12 cellular contexts compared by ENCODE assay signal in genomic region chr14:64549016-64549415, GRCh38. TPM values are rescaled to one million over a fixed set of nuclear protein-coding genes. Genes with fewer than 3 reads are reported as not detected.
DNase-seq lines count a peak whose midpoint lies in the region; ATAC-seq, FAIRE-seq and TF ChIP-seq lines count a peak whose summit lies in the region.
"Had no signal": no experiment of that assay in that cellular context is flagged by ENCODE, and none has a peak within 500 bp of the region (broad histone marks: within the 10 kb centered on the region; RNA-seq: fewer than 3 reads in every experiment).

No MANE protein-coding gene starts in this region.

- H3K4me1 Mint-ChIP-seq in CD4-positive, CD25-positive, alpha-beta regulatory T cell, result peaks cover 2 to 16% (median 11%) of the 10 kb centered on the region in 4 donors
- peaks cover 6 to 15% (median 13%) of the 10 kb centered on the region in 4 donors for H3K4me1 Mint-ChIP-seq in naive thymus-derived CD8-positive, alpha-beta T cell
- peaks cover 4% of the 10 kb centered on the region for H3K4me1 Mint-ChIP-seq in neural progenitor cell

- DNase-seq in CD4-positive, CD25-positive, alpha-beta regulatory T cell, result no peak
- peak; percentile 70 for DNase-seq in GM23248
- peak; percentile 30 for DNase-seq in bronchial epithelial cell (ENCODE audit: low read depth)
- no peak for DNase-seq in naive thymus-derived CD8-positive, alpha-beta T cell
- DNase-seq in NCI-H1436 (lab: John Stamatoyannopoulos, UW), result no peak
- DNase-seq in LoVo (ENCODE audit: low spot score), result no peak
- DNase-seq in neural progenitor cell (ENCODE audit: low spot score), result no peak
- DNase-seq: Kasumi-1 had no signal

- no peaks in the 10 kb centered on the region for H3K36me3 Mint-ChIP-seq in CD4-positive, CD25-positive, alpha-beta regulatory T cell
- H3K36me3 Mint-ChIP-seq in naive thymus-derived CD8-positive, alpha-beta T cell, result no peaks in the 10 kb centered on the region
- no peaks in the 10 kb centered on the region for H3K36me3 Mint-ChIP-seq in neural progenitor cell

- no peak for TF ChIP-seq CTCF in bronchial epithelial cell (IDR thresholded peaks at IDR 0.05; ENCODE audit: insufficient read depth, low read length, severe bottlenecking)
- TF ChIP-seq CTCF in neural progenitor cell (IDR thresholded peaks at IDR 0.05), result no peak

- H3K9me3 ChIP-seq in CD4-positive, CD25-positive, alpha-beta regulatory T cell (ENCODE audit: control insufficient read depth in 2 of 2, low read length in 2 of 2), result no peaks in the 10 kb centered on the region
- no peaks in the 10 kb centered on the region for H3K9me3 ChIP-seq in GM23248 (ENCODE audit: low read depth)
- H3K9me3 ChIP-seq in neural progenitor cell (ENCODE audit: low read depth), result no peaks in the 10 kb centered on the region
- H3K9me3 ChIP-seq: suprapubic skin had no signal

- peak overlapping the region in 3 of 4 donors; percentile 6 to 71 (median 52) for H3K4me3 Mint-ChIP-seq in CD4-positive, CD25-positive, alpha-beta regulatory T cell
- H3K4me3 Mint-ChIP-seq in naive thymus-derived CD8-positive, alpha-beta T cell, result peak overlapping the region; percentile 41 to 84 (median 70)
- no peak overlapping the region for H3K4me3 Mint-ChIP-seq in neural progenitor cell

- H3K9ac ChIP-seq in GM23248, result no peak overlapping the region; the same call in 1 of the 2 replicates
- no peak overlapping the region for H3K9ac ChIP-seq in neural progenitor cell
- H3K9ac ChIP-seq: BLaER1 had no signal

- no peak for FAIRE-seq in bronchial epithelial cell (lab: Jason Lieb, UNC)

- whole genome bisulfite sequencing in GM23248 (ENCODE audit: low coverage in 1 of 2, low lambda C conversion rate in 2 of 2, missing lambda C conversion rate in 2 of 2), 2 experiments, result 28 to 29% methylated on average over 1 of the region's 1 CpG

- H3K27me3 Mint-ChIP-seq in CD4-positive, CD25-positive, alpha-beta regulatory T cell, result peaks cover 46% of the 10 kb centered on the region
- H3K27me3 Mint-ChIP-seq in naive thymus-derived CD8-positive, alpha-beta T cell, result peaks cover 0 to 15% (median 0%) of the 10 kb centered on the region in 5 donors
- peaks cover 12% of the 10 kb centered on the region for H3K27me3 Mint-ChIP-seq in neural progenitor cell (ENCODE audit: insufficient read depth, low read depth)

- no peak overlapping the region for H3K4me3 ChIP-seq in CD4-positive, CD25-positive, alpha-beta regulatory T cell (ENCODE audit: low read depth, low read length)
- H3K4me3 ChIP-seq in GM23248 (0 out of 2 replicates have a peak overlapping the region, but pooled peaks have one; percentile 61), bronchial epithelial cell (ENCODE audit: low read depth, low read length) (no peak overlapping the region), neural progenitor cell (no peak overlapping the region)

- in situ Hi-C loops in GM23248 (cut with MboI), result loop anchor here (10.0 kb wide), 1 partner anchor 86 kb away; no protein-coding TSS in a partner anchor

- H4K20me1 ChIP-seq in GM23248 (ENCODE audit: insufficient read depth) (no peaks in the 10 kb centered on the region), neural progenitor cell (ENCODE audit: low read depth) (no peaks in the 10 kb centered on the region)
- H4K20me1 ChIP-seq: BLaER1 had no signal

- H3K79me2 ChIP-seq in GM23248 (ENCODE audit: insufficient read depth) (no peaks in the 10 kb centered on the region), neural progenitor cell (ENCODE audit: low read depth) (no peaks in the 10 kb centered on the region)

- H3K4me1 ChIP-seq in CD4-positive, CD25-positive, alpha-beta regulatory T cell (ENCODE audit: control insufficient read depth, insufficient read depth, low read length, poor library complexity, severe bottlenecking), result peaks cover 14% of the 10 kb centered on the region
- H3K4me1 ChIP-seq in GM23248 (ENCODE audit: insufficient read depth) (peaks cover 17% of the 10 kb centered on the region), neural progenitor cell (peaks cover 10% of the 10 kb centered on the region)
- H3K4me1 ChIP-seq: BLaER1 had no signal

- H2AFZ ChIP-seq in GM23248 (peak overlapping the region; percentile 92), neural progenitor cell (replicated peaks) (no peak overlapping the region)

- ATAC-seq in CD4-positive, CD25-positive, alpha-beta regulatory T cell (ENCODE audit: low read depth in 2 of 2), result no peak
- ATAC-seq in naive thymus-derived CD8-positive, alpha-beta T cell, result no peak
- ATAC-seq in HG02870 (IDR thresholded peaks at IDR 0.05; ENCODE audit: unreplicated experiment), result no peak

- POLR2A ChIA-PET in naive thymus-derived CD8-positive, alpha-beta T cell (lab: Charles Lee), result interaction anchor here (1.4 kb wide), 1 partner anchor 8 kb away, joined by 5 read pairs; the partner anchor contains the start of gene HSPA2

- H3K9me3 Mint-ChIP-seq in CD4-positive, CD25-positive, alpha-beta regulatory T cell, result peaks cover 0 to 1% (median 0%) of the 10 kb centered on the region in 7 donors
- H3K9me3 Mint-ChIP-seq in naive thymus-derived CD8-positive, alpha-beta T cell, result no peaks in the 10 kb centered on the region
- no peaks in the 10 kb centered on the region for H3K9me3 Mint-ChIP-seq in neural progenitor cell

- peak overlapping the region in 1 of 3 donors; percentile 63 for H3K27ac Mint-ChIP-seq in CD4-positive, CD25-positive, alpha-beta regulatory T cell
- H3K27ac Mint-ChIP-seq in naive thymus-derived CD8-positive, alpha-beta T cell, result no peak overlapping the region
- H3K27ac Mint-ChIP-seq in neural progenitor cell, result no peak overlapping the region

- peaks cover 13% of the 10 kb centered on the region for H3K27me3 ChIP-seq in CD4-positive, CD25-positive, alpha-beta regulatory T cell (ENCODE audit: control insufficient read depth, insufficient read depth, low read length)
- H3K27me3 ChIP-seq in GM23248 (replicated peaks; ENCODE audit: insufficient read depth), result no peaks in the 10 kb centered on the region
- H3K27me3 ChIP-seq in bronchial epithelial cell (ENCODE audit: control insufficient read depth, insufficient read depth, low read length), result peaks cover 5% of the 10 kb centered on the region
- H3K27me3 ChIP-seq in neural progenitor cell, result peaks cover 40% of the 10 kb centered on the region
- H3K27me3 ChIP-seq: suprapubic skin had no signal

- H3K36me3 ChIP-seq in CD4-positive, CD25-positive, alpha-beta regulatory T cell (ENCODE audit: control insufficient read depth, insufficient read depth, low read length), result no peaks in the 10 kb centered on the region
- H3K36me3 ChIP-seq in GM23248 (ENCODE audit: low read depth), result no peaks in the 10 kb centered on the region
- no peaks in the 10 kb centered on the region for H3K36me3 ChIP-seq in bronchial epithelial cell (ENCODE audit: control insufficient read depth, insufficient read depth, low read length)
- no peaks in the 10 kb centered on the region for H3K36me3 ChIP-seq in neural progenitor cell
- H3K36me3 ChIP-seq: BLaER1, suprapubic skin had no signal

- H3K27ac ChIP-seq in CD4-positive, CD25-positive, alpha-beta regulatory T cell (ENCODE audit: insufficient read depth, low read length, poor library complexity, severe bottlenecking), result no peak overlapping the region
- H3K27ac ChIP-seq in GM23248, result peak overlapping the region; percentile 28
- H3K27ac ChIP-seq in neural progenitor cell, result no peak overlapping the region
- H3K27ac ChIP-seq: BLaER1, HL-60 had no signal

- H3F3A ChIP-seq in GM23248 (ENCODE audit: insufficient read depth) (peaks cover 23% of the 10 kb centered on the region; the same call in 1 of the 2 replicates), neural progenitor cell (ENCODE audit: low read depth) (no peaks in the 10 kb centered on the region)

- no peaks in the 10 kb centered on the region for H3K9me2 ChIP-seq in GM23248 (ENCODE audit: insufficient read depth)

- H3K4me2 ChIP-seq in GM23248 (ENCODE audit: unreplicated experiment) (peak overlapping the region; percentile 77), neural progenitor cell (no peak overlapping the region)

RNA-seq across cellular contexts. Expression of gene PPP1R36, which starts 0.7 kb away (rescaled TPM):
- not detected for total RNA-seq in CD4-positive, CD25-positive, alpha-beta regulatory T cell
- under 1 TPM in 2 of 4 donors, not detected in 2; 0.28 to 0.32 TPM for polyA plus RNA-seq in CD4-positive, CD25-positive, alpha-beta regulatory T cell
- total RNA-seq in GM23248 (2014; rRNA removed; shearing (Covaris generic)), result 1.6 TPM in 1 of 2 replicates, not detected in the other
- 1.8 and 2.0 TPM in 2 replicates for polyA plus RNA-seq in GM23248 (2016; fragmentation: Nextera tagmentation; extraction: Ambion mirVana)
- total RNA-seq in bronchial epithelial cell (0.51 and 1.1 TPM in 2 replicates), neural progenitor cell (ENCODE audit: low replicate concordance) (0.81 TPM in 1 of 2 replicates, not detected in the other)
- not detected for total RNA-seq in naive thymus-derived CD8-positive, alpha-beta T cell
- polyA plus RNA-seq in naive thymus-derived CD8-positive, alpha-beta T cell, result not detected

RNA-seq across cellular contexts. Expression of gene HSPA2, which starts 8.5 kb away (rescaled TPM):
- 2.6 TPM for total RNA-seq in CD4-positive, CD25-positive, alpha-beta regulatory T cell
- under 1 TPM; 0.48 to 0.90 (median 0.57) TPM for polyA plus RNA-seq in CD4-positive, CD25-positive, alpha-beta regulatory T cell
- total RNA-seq in GM23248 (2014; rRNA removed; shearing (Covaris generic)), result 28.1 and 28.9 TPM in 2 replicates
- polyA plus RNA-seq in GM23248 (2016; fragmentation: Nextera tagmentation; extraction: Ambion mirVana), result 29.3 and 31.4 TPM in 2 replicates
- total RNA-seq in bronchial epithelial cell, result 1.6 and 4.2 TPM in 2 replicates
- 1 to 10 TPM; 2.3 TPM for total RNA-seq in naive thymus-derived CD8-positive, alpha-beta T cell
- polyA plus RNA-seq in naive thymus-derived CD8-positive, alpha-beta T cell, result 1 to 10 TPM in 1 of 3 donors, under 1 TPM in 1, not detected in 1; 0.30 to 1.2 TPM
- total RNA-seq in neural progenitor cell (ENCODE audit: low replicate concordance), result 5.5 and 9.2 TPM in 2 replicates

RNA-seq across cellular contexts. Expression of gene ZBTB1, which starts 44.4 kb away (rescaled TPM):
- 167 TPM for total RNA-seq in CD4-positive, CD25-positive, alpha-beta regulatory T cell
- polyA plus RNA-seq in CD4-positive, CD25-positive, alpha-beta regulatory T cell, result 10 to 100 TPM; 53.5 to 58.6 (median 56.5) TPM
- total RNA-seq in GM23248 (2014; rRNA removed; shearing (Covaris generic)), result 46.9 and 60.0 TPM in 2 replicates
- polyA plus RNA-seq in GM23248 (2016; fragmentation: Nextera tagmentation; extraction: Ambion mirVana), result 37.5 and 39.1 TPM in 2 replicates
- 36.1 and 39.5 TPM in 2 replicates for total RNA-seq in bronchial epithelial cell
- total RNA-seq in naive thymus-derived CD8-positive, alpha-beta T cell, result 10 to 100 TPM; 87.8 to 88.9 TPM
- 10 to 100 TPM; 38.3 to 64.4 (median 43.0) TPM for polyA plus RNA-seq in naive thymus-derived CD8-positive, alpha-beta T cell
- 40.9 and 53.3 TPM in 2 replicates for total RNA-seq in neural progenitor cell (ENCODE audit: low replicate concordance)

RNA-seq across cellular contexts. Expression of gene ZBTB25, which starts 45.4 kb away (rescaled TPM):
- 78.0 TPM for total RNA-seq in CD4-positive, CD25-positive, alpha-beta regulatory T cell
- polyA plus RNA-seq in CD4-positive, CD25-positive, alpha-beta regulatory T cell, result 10 to 100 TPM; 34.8 to 39.7 (median 37.1) TPM
- 3.6 and 7.0 TPM in 2 replicates for total RNA-seq in GM23248 (2014; rRNA removed; shearing (Covaris generic))
- 8.0 and 12.5 TPM in 2 replicates for polyA plus RNA-seq in GM23248 (2016; fragmentation: Nextera tagmentation; extraction: Ambion mirVana)
- total RNA-seq in bronchial epithelial cell (4.1 and 4.7 TPM in 2 replicates), neural progenitor cell (ENCODE audit: low replicate concordance) (11.6 and 14.3 TPM in 2 replicates)
- total RNA-seq in naive thymus-derived CD8-positive, alpha-beta T cell, result 10 to 100 TPM; 65.7 to 69.7 TPM
- polyA plus RNA-seq in naive thymus-derived CD8-positive, alpha-beta T cell, result 10 to 100 TPM; 20.6 to 38.2 (median 24.3) TPM

Comparison
In these comparisons a context has a peak if more than half of its experiments do, and no peak if none do; other contexts are left out.
1. DNase-seq: peak in GM23248 (single experiment) and bronchial epithelial cell (single experiment); none in CD4-positive, CD25-positive, alpha-beta regulatory T cell (0 of 3), naive thymus-derived CD8-positive, alpha-beta T cell (0 of 10), NCI-H1436 (single experiment), LoVo (single experiment) and neural progenitor cell (single experiment).